Comparison of ENCODE assay signal across 1 cellular context in genomic region chr12:575129-575502, GRCh38.
TF ChIP-seq lines count a peak whose summit lies in the region.

No MANE protein-coding gene starts in this region.

TF ChIP-seq in A549, 52 proteins besides CTCF, POLR2A, EP300 and RAD21 (continued from another document):
- TF ChIP-seq HMGXB4 (CRISPR knock-in tag; IDR thresholded peaks at IDR 0.05; ENCODE audit: borderline replicate concordance) (no peak), TP53 (CRISPR knock-in tag; IDR thresholded peaks at IDR 0.05) (no peak), JUNB (IDR thresholded peaks at IDR 0.05) (no peak), PBX3 (IDR thresholded peaks at IDR 0.05) (no peak)
